13 cellular contexts compared by ENCODE assay signal in genomic region chr2:10814142-10814541, GRCh38. TPM values are rescaled to one million over a fixed set of nuclear protein-coding genes. Genes with fewer than 3 reads are reported as not detected.
DNase-seq lines count a peak whose midpoint lies in the region; ATAC-seq, FAIRE-seq and TF ChIP-seq lines count a peak whose summit lies in the region.
"Had no signal": no experiment of that assay in that cellular context is flagged by ENCODE, and none has a peak within 500 bp of the region (broad histone marks: within the 10 kb centered on the region; RNA-seq: fewer than 3 reads in every experiment).

No MANE protein-coding gene starts in this region.

- peak overlapping the region in 3 of 8 donors; percentile 54 to 63 (median 63) for H3K27ac Mint-ChIP-seq in CD8-positive, alpha-beta memory T cell
- H3K27ac Mint-ChIP-seq in neural crest cell (ENCODE audit: unreplicated experiment): no peak overlapping the region

- H2BK20ac ChIP-seq in H1 (ENCODE audit: low read length): peak overlapping the region; percentile 35; the same call in 1 of the 2 replicates

- no peak overlapping the region for H4K5ac ChIP-seq in H1 (ENCODE audit: insufficient read length, low read depth, low read length)

- no peak overlapping the region for H2BK5ac ChIP-seq in H1 (ENCODE audit: low read depth, low read length)

- no peak for TF ChIP-seq POLR2A in H1 (IDR thresholded peaks at IDR 0.05; ENCODE audit: control extremely low read depth in 1 of 2, low read depth in 2 of 2, low read length in 2 of 2)

- TF ChIP-seq EP300 in H1 (IDR thresholded peaks at IDR 0.05; ENCODE audit: borderline replicate concordance in 1 of 2, low read depth in 2 of 2, low read length in 2 of 2): no peak

- H3K4me1 Mint-ChIP-seq in CD8-positive, alpha-beta memory T cell: peaks cover 24 to 27% (median 27%) of the 10 kb centered on the region in 3 donors
- H3K4me1 Mint-ChIP-seq in neural crest cell: peaks cover 33% of the 10 kb centered on the region

- peaks cover 27 to 31% of the 10 kb centered on the region in 2 experiments for H3K79me2 ChIP-seq in H1 (ENCODE audit: control insufficient read depth in 1 of 2, insufficient read depth in 2 of 2, low read length in 2 of 2)

- TF ChIP-seq CTCF in H1 (IDR thresholded peaks at IDR 0.05; ENCODE audit: control extremely low read depth in 1 of 3, insufficient read depth in 1 of 3, low read depth in 1 of 3, low read length in 3 of 3) (no peak), neural crest cell (conservative IDR thresholded peaks at IDR 0.05) (no peak)

- H3K9ac ChIP-seq in HUES64 (ENCODE audit: low read depth, low read length) (0 out of 2 replicates have a peak overlapping the region, but pooled peaks have one; percentile 19), H1 (replicated peaks in 1 of 4; ENCODE audit: extremely low read depth in 1 of 4, low read depth in 3 of 4, low read length in 3 of 4) (no peak overlapping the region)

- no peak overlapping the region for H3K4me3 ChIP-seq in CD8-positive, alpha-beta memory T cell (ENCODE audit: low read length)
- no peak overlapping the region for H3K4me3 ChIP-seq in HUES64 (ENCODE audit: low read length)
- no peak overlapping the region for H3K4me3 ChIP-seq in H1 (ENCODE audit: extremely low read depth in 1 of 4, insufficient read depth in 2 of 4, low read depth in 3 of 4, low read length in 4 of 4)

- H2BK12ac ChIP-seq in H1 (ENCODE audit: low read depth, low read length): no peak overlapping the region

- H3K27me3 Mint-ChIP-seq in CD8-positive, alpha-beta memory T cell: peaks cover 3% of the 10 kb centered on the region in 2 donors
- peaks cover 6% of the 10 kb centered on the region for H3K27me3 Mint-ChIP-seq in neural crest cell (ENCODE audit: low read depth)

- no peaks in the 10 kb centered on the region for H3K9me3 ChIP-seq in CD8-positive, alpha-beta memory T cell (ENCODE audit: low read length)
- H3K9me3 ChIP-seq in HUES64 (ENCODE audit: insufficient read depth, low read depth, low read length): no peaks in the 10 kb centered on the region
- no peaks in the 10 kb centered on the region for H3K9me3 ChIP-seq in H1 (ENCODE audit: insufficient read depth in 2 of 2, low read depth in 1 of 2, low read length in 1 of 2)
- H3K9me3 ChIP-seq: gastrocnemius medialis had no signal

- no peaks in the 10 kb centered on the region for H3K36me3 ChIP-seq in CD8-positive, alpha-beta memory T cell (ENCODE audit: insufficient read depth, low read length)
- H3K36me3 ChIP-seq in HUES64 (ENCODE audit: insufficient read depth, low read length) (peaks cover 9% of the 10 kb centered on the region; the same call in 1 of the 2 replicates), H1 (ENCODE audit: control insufficient read depth in 2 of 4, insufficient read depth in 4 of 4, low read length in 3 of 4) (peaks cover 0 to 6% (median 0%) of the 10 kb centered on the region in 4 experiments; a peak in 1 of 8 replicates)
- H3K36me3 ChIP-seq: brain microvascular endothelial cell, gastrocnemius medialis had no signal

- no peak overlapping the region for H3K27ac ChIP-seq in CD8-positive, alpha-beta memory T cell (ENCODE audit: low read depth, low read length)
- H3K27ac ChIP-seq in HUES64 (ENCODE audit: low read depth, low read length) (peak overlapping the region; percentile 12; the same call in 1 of the 2 replicates), H1 (ENCODE audit: low read depth, low read length) (no peak overlapping the region)
- H3K27ac ChIP-seq: brain microvascular endothelial cell, gastrocnemius medialis had no signal

- no peak for DNase-seq in CD8-positive, alpha-beta memory T cell
- DNase-seq in H1 (ENCODE audit: low read depth in 1 of 2, low spot score in 2 of 2) (peak in 1 of 2 experiments; percentile 54), neural crest cell (ENCODE audit: low read depth, low spot score) (no peak), inferior parietal cortex (ENCODE audit: extremely low spot score) (no peak)
- DNase-seq: activated T-cell treated with anti-CD3 and anti-CD28 coated beads, Interleukin-2, amount 50 U/mL, for 48 hours; brain microvascular endothelial cell; gastrocnemius medialis; NCI-H2171 had no signal

- H3K9me3 Mint-ChIP-seq in CD8-positive, alpha-beta memory T cell: no peaks in the 10 kb centered on the region
- H3K9me3 Mint-ChIP-seq in neural crest cell: no peaks in the 10 kb centered on the region

- no peak overlapping the region for H2BK15ac ChIP-seq in H1 (ENCODE audit: low read length)

- ATAC-seq in HG02870 (IDR thresholded peaks at IDR 0.05; ENCODE audit: unreplicated experiment): no peak
- ATAC-seq in GM19328 (IDR thresholded peaks at IDR 0.05; ENCODE audit: unreplicated experiment): no peak
- ATAC-seq: gastrocnemius medialis had no signal

- peaks cover 10 to 12% of the 10 kb centered on the region in 2 experiments for H4K20me1 ChIP-seq in H1 (replicated peaks in 1 of 2; ENCODE audit: control insufficient read depth in 1 of 2, insufficient read depth in 2 of 2, low read length in 2 of 2)

- no peak for FAIRE-seq in H1 (lab: Jason Lieb, UNC)
- FAIRE-seq: GM18507, islet of Langerhans had no signal

- H3K4ac ChIP-seq in H1 (replicated peaks; ENCODE audit: insufficient read length, low read depth, low read length): no peak overlapping the region

- peak overlapping the region; percentile 93 for H2AFZ ChIP-seq in H1 (ENCODE audit: low read length)

- peak overlapping the region; percentile 28 to 80 (median 54) for H3K4me3 Mint-ChIP-seq in CD8-positive, alpha-beta memory T cell
- peak overlapping the region; percentile 84 for H3K4me3 Mint-ChIP-seq in neural crest cell

- H3K56ac ChIP-seq in H1 (replicated peaks; ENCODE audit: insufficient read length, low read depth, low read length): no peak overlapping the region

- no peak overlapping the region for H2BK120ac ChIP-seq in H1 (replicated peaks; ENCODE audit: low read depth, low read length)

- H4K8ac ChIP-seq in H1 (ENCODE audit: extremely low read depth, insufficient read depth, low read length): peak overlapping the region; percentile 47; the same call in 1 of the 2 replicates

- H3K18ac ChIP-seq in H1 (ENCODE audit: extremely low read depth, low read length): no peak overlapping the region

- 44% methylated on average over 10 of the region's 10 CpGs for WGBS in HUES64
- 68% methylated on average over 10 of the region's 10 CpGs; no CpG with 5 or more reads in 1 of the 2 experiments for WGBS in H1 (ENCODE audit: extremely low coverage in 1 of 2, insufficient coverage in 1 of 2, insufficient read length in 1 of 2, insufficient replicate concordance in 2 of 2, low coverage in 1 of 2, low lambda C conversion rate in 2 of 2, missing lambda C conversion rate in 1 of 2), 2 experiments

- H3K79me1 ChIP-seq in H1 (ENCODE audit: low read depth, low read length): peaks cover 7% of the 10 kb centered on the region; the same call in 1 of the 2 replicates

- H3K36me3 Mint-ChIP-seq in CD8-positive, alpha-beta memory T cell: peaks cover 0 to 5% (median 0%) of the 10 kb centered on the region in 3 donors
- no peaks in the 10 kb centered on the region for H3K36me3 Mint-ChIP-seq in neural crest cell (ENCODE audit: low read depth)

- no peak for TF ChIP-seq RAD21 in H1 (IDR thresholded peaks at IDR 0.05 in 1 of 2, conservative IDR thresholded peaks at IDR 0.05 in 1 of 2; ENCODE audit: low read depth in 2 of 2, low read length in 2 of 2)

- H3K27me3 ChIP-seq in CD8-positive, alpha-beta memory T cell (ENCODE audit: insufficient read depth, low read length, poor library complexity, severe bottlenecking): peaks cover 6% of the 10 kb centered on the region
- H3K27me3 ChIP-seq in HUES64 (ENCODE audit: insufficient read depth, low read length) (no peaks in the 10 kb centered on the region), H1 (replicated peaks in 1 of 4; ENCODE audit: control insufficient read depth in 3 of 4, extremely low read depth in 1 of 4, insufficient read depth in 3 of 4, low read length in 3 of 4) (no peaks in the 10 kb centered on the region; a peak in 2 of 7 replicates)
- H3K27me3 ChIP-seq: brain microvascular endothelial cell had no signal

- H3K4me1 ChIP-seq in CD8-positive, alpha-beta memory T cell (ENCODE audit: insufficient read depth, low read length): peaks cover 20% of the 10 kb centered on the region
- peaks cover 23% of the 10 kb centered on the region for H3K4me1 ChIP-seq in HUES64 (ENCODE audit: insufficient read depth, low read length)
- peaks cover 0 to 15% (median 4%) of the 10 kb centered on the region in 4 experiments; a peak in 6 of 7 replicates for H3K4me1 ChIP-seq in H1 (replicated peaks in 1 of 4; ENCODE audit: control insufficient read depth in 3 of 4, insufficient read depth in 4 of 4, low read length in 3 of 4)

- no peak overlapping the region for H3K23ac ChIP-seq in H1 (ENCODE audit: insufficient read length)

- no peak overlapping the region for H3K4me2 ChIP-seq in H1 (ENCODE audit: insufficient read depth in 1 of 2, low read depth in 2 of 2, low read length in 2 of 2)

- CTCF ChIA-PET in CD8-positive, alpha-beta memory T cell (lab: Charles Lee): interaction anchor here (2.8 kb wide), 1 partner anchor 18 kb away, joined by 11 read pairs; no protein-coding TSS in a partner anchor
- CTCF ChIA-PET in H1 (lab: Charles Lee; ENCODE audit: partially characterized antibody): interaction anchor here (0.9 to 9.5 kb wide), 3 partner anchors 9 to 309 kb away, joined by 3 to 112 read pairs (median 21); no protein-coding TSS in a partner anchor

- no peak overlapping the region for H3K14ac ChIP-seq in H1 (ENCODE audit: insufficient read length)

- H3K23me2 ChIP-seq in H1 (ENCODE audit: low read depth, low read length): peaks cover 8% of the 10 kb centered on the region; the same call in 1 of the 2 replicates

- POLR2A ChIA-PET in CD8-positive, alpha-beta memory T cell (lab: Charles Lee): no interaction called here
- POLR2A ChIA-PET in H1 (lab: Charles Lee; ENCODE audit: partially characterized antibody): interaction anchor here (1.0 to 1.4 kb wide), 2 partner anchors 10 to 38 kb away, joined by 3 read pairs; no protein-coding TSS in a partner anchor

- H2AK5ac ChIP-seq in H1 (ENCODE audit: low read depth, low read length): no peak overlapping the region

- H4K91ac ChIP-seq in H1 (replicated peaks; ENCODE audit: insufficient read length, low read length): no peak overlapping the region

TF ChIP-seq in H1, 55 proteins besides CTCF, POLR2A, EP300 and RAD21 (continues in another document):
- TF ChIP-seq TAF1 (IDR thresholded peaks at IDR 0.05; ENCODE audit: low read depth, low read length): 0 out of 2 replicates have a peak, but pooled peaks have one; percentile 24

RNA-seq across cellular contexts. Expression of gene PDIA6, which starts 1.6 kb away (rescaled TPM):
- total RNA-seq in CD8-positive, alpha-beta memory T cell: 100 to 1,000 TPM; 178 to 181 TPM
- polyA plus RNA-seq in CD8-positive, alpha-beta memory T cell: 158 TPM
- polyA plus RNA-seq in HUES64 (2013, experiment 1 of 2): 297 TPM
- 313 TPM for polyA plus RNA-seq in HUES64 (2013, experiment 2 of 2)
- 383 and 384 TPM in 2 replicates for total RNA-seq in H1 (2021; fragmentation: NEBNext Ultra II Directional; extraction: Animal tissue kit (Norgen Biotek cat#: 25700))
- polyA plus RNA-seq in H1 (2011; rRNA removed): 140 and 181 TPM in 2 replicates
- polyA plus RNA-seq in H1 (2011; cell fraction: cytosol; rRNA removed): 288 TPM
- polyA plus RNA-seq in H1 (2011; cell fraction: nucleus; rRNA removed): 82.8 TPM
- polyA plus RNA-seq in H1 (2012, experiment 1 of 2): 288 to 306 TPM (median 300 TPM) in 4 replicates
- polyA plus RNA-seq in H1 (2012, experiment 2 of 2): 64.6 TPM
- polyA plus RNA-seq in H1 (2013, experiment 1 of 2): 508 TPM
- 560 TPM for polyA plus RNA-seq in H1 (2013, experiment 2 of 2)
- polyA minus RNA-seq in H1 (2011; rRNA and poly(A)+ RNA removed): 136 and 139 TPM in 2 replicates
- 120 TPM for polyA minus RNA-seq in H1 (2011; cell fraction: cytosol; rRNA and poly(A)+ RNA removed)
- polyA minus RNA-seq in H1 (2011; cell fraction: nucleus; rRNA and poly(A)+ RNA removed): 54.6 TPM
- total RNA-seq in neural crest cell: 235 and 248 TPM in 2 replicates
